8 cellular contexts compared by ENCODE assay signal in the genomic region with DNA sequence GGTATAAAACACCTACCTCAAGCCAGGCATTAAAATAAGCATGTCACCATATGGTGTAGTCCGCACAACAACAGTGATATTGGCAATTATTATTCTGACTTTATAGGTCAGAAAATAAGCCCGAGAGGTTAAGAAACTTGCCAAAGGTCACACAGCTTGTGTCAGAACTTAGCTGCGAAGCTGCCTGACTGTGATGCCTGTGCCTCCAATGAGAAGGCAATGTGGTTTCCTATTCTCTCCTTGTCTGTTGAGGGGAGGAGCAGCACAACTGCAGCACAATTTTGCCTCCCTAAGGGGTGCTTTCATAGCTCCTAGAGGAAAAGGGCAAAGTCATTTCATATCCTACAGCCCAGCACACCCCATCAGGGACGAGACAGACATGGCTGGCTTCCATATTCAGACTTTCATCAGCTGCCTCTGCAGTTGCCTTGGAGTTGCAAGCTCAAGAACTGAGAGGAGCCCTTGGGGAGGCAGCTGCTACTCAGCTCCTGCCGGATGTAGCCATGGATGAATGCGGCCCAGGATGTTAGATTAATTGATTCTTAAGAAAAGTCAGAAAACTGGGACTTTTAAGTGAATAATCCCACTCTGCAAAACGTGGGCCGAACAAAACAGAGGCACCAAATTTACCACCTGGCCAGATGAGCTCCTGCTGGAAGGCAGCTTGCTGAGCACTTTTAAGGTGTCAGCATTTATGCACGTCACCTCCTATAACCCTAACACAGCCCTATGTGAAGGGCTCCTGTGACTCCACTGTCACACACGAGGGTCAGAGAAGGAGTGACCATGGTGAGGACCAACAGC. TPM values are rescaled to one million over a fixed set of nuclear protein-coding genes. Genes with fewer than 3 reads are reported as not detected.
DNase-seq lines count a peak whose midpoint lies in the region; ATAC-seq and TF ChIP-seq lines count a peak whose summit lies in the region.

No MANE protein-coding gene starts in this region.

- H3K27me3 Mint-ChIP-seq in activated naive CD4-positive, alpha-beta T cell treated with anti-CD3 and anti-CD28 coated beads, Interleukin-2, amount 50 U/mL, for 24 hours: no peaks in the 10 kb centered on the region

- no peak for TF ChIP-seq CTCF in VCaP (conservative IDR thresholded peaks at IDR 0.05)
- no peak for TF ChIP-seq CTCF in left ventricle myocardium inferior (IDR thresholded peaks at IDR 0.05; ENCODE audit: borderline replicate concordance)

- WGBS in thymus: 90% methylated on average over 10 of the region's 10 CpGs

- H3K27ac ChIP-seq in VCaP: peak overlapping the region; percentile 74; the same call in 1 of the 2 replicates
- peak overlapping the region; percentile 2 for H3K27ac ChIP-seq in left ventricle myocardium inferior (replicated peaks)
- peak overlapping the region; percentile 25 for H3K27ac ChIP-seq in thymus (ENCODE audit: low read depth)

- peak overlapping the region; percentile 7 for H3K4me3 Mint-ChIP-seq in activated naive CD4-positive, alpha-beta T cell treated with anti-CD3 and anti-CD28 coated beads, Interleukin-2, amount 50 U/mL, for 24 hours

- intact Hi-C loops in left ventricle myocardium inferior (cut with micrococcal nuclease): loop anchor here (5.0 kb wide), 1 partner anchor 480 kb away; no protein-coding TSS in a partner anchor

- H3K4me1 ChIP-seq in left ventricle myocardium inferior (peaks cover 29% of the 10 kb centered on the region), thymus (ENCODE audit: control insufficient read depth, insufficient read depth, low read length) (peaks cover 2% of the 10 kb centered on the region)

- H3K36me3 ChIP-seq in left ventricle myocardium inferior (no peaks in the 10 kb centered on the region), thymus (ENCODE audit: control insufficient read depth, insufficient read depth) (no peaks in the 10 kb centered on the region)

- peaks cover 26% of the 10 kb centered on the region for H3K4me1 Mint-ChIP-seq in activated naive CD4-positive, alpha-beta T cell treated with anti-CD3 and anti-CD28 coated beads, Interleukin-2, amount 50 U/mL, for 24 hours

- H3K27me3 ChIP-seq in left ventricle myocardium inferior (ENCODE audit: low read depth): no peaks in the 10 kb centered on the region
- no peaks in the 10 kb centered on the region for H3K27me3 ChIP-seq in thymus (ENCODE audit: control insufficient read depth, insufficient read depth)

- H3K9me3 Mint-ChIP-seq in activated naive CD4-positive, alpha-beta T cell treated with anti-CD3 and anti-CD28 coated beads, Interleukin-2, amount 50 U/mL, for 24 hours: no peaks in the 10 kb centered on the region

- no peak overlapping the region for H3K27ac Mint-ChIP-seq in activated naive CD4-positive, alpha-beta T cell treated with anti-CD3 and anti-CD28 coated beads, Interleukin-2, amount 50 U/mL, for 24 hours

- no peak for DNase-seq in activated naive CD4-positive, alpha-beta T cell (lab: John Stamatoyannopoulos, UW)
- DNase-seq in left ventricle myocardium inferior: no peak
- DNase-seq in kidney glomerular epithelial cell (lab: John Stamatoyannopoulos, UW): no peak
- no peak for DNase-seq in NCI-H1417 (lab: John Stamatoyannopoulos, UW)

- ATAC-seq in HG03521 (IDR thresholded peaks at IDR 0.05; ENCODE audit: unreplicated experiment): no peak

- no peaks in the 10 kb centered on the region for H3K36me3 Mint-ChIP-seq in activated naive CD4-positive, alpha-beta T cell treated with anti-CD3 and anti-CD28 coated beads, Interleukin-2, amount 50 U/mL, for 24 hours

- H3K4me3 ChIP-seq in left ventricle myocardium inferior: no peak overlapping the region
- H3K4me3 ChIP-seq in thymus (ENCODE audit: low read length): no peak overlapping the region

- no peaks in the 10 kb centered on the region for H3K9me3 ChIP-seq in left ventricle myocardium inferior (replicated peaks)
- no peaks in the 10 kb centered on the region for H3K9me3 ChIP-seq in thymus (ENCODE audit: control insufficient read depth)

RNA-seq across cellular contexts. Expression of a gene that starts 38.5 kb away (rescaled TPM):
- total RNA-seq in left ventricle myocardium inferior: 2.9 TPM
- polyA plus RNA-seq in thymus: 3.0 TPM

Comparison
In these comparisons a context has a peak if more than half of its experiments do, and no peak if none do; other contexts are left out.
1. H3K27ac ChIP-seq: peak in every context shown above with its lines; median percentile 74 in VCaP; 25 in thymus; 2 in left ventricle myocardium inferior.